8 cellular contexts compared by ENCODE assay signal in genomic region chr3:38834110-38834509, GRCh38. TPM values are rescaled to one million over a fixed set of nuclear protein-coding genes. Genes with fewer than 3 reads are reported as not detected.
DNase-seq lines count a peak whose midpoint lies in the region; ATAC-seq and TF ChIP-seq lines count a peak whose summit lies in the region.

No MANE protein-coding gene starts in this region.

- peak overlapping the region; percentile 6 to 83 (median 51); a peak in 17 of 22 replicates for H3K4me2 ChIP-seq in BLaER1 treated with 17β-estradiol and CSF1 and Interleukin-3, amounts not matched to agents 10 nM and 100 nM

- no peak overlapping the region for H3K4me3 Mint-ChIP-seq in type B pancreatic cell

- no peaks in the 10 kb centered on the region for H3K9me3 ChIP-seq in BLaER1 treated with 17β-estradiol and CSF1 and Interleukin-3, amounts not matched to agents 10 nM and 100 nM (replicated peaks in 1 of 11)
- no peaks in the 10 kb centered on the region for H3K9me3 ChIP-seq in vagina

- no peaks in the 10 kb centered on the region for H4K20me1 ChIP-seq in BLaER1 treated with 17β-estradiol and CSF1 and Interleukin-3, amounts not matched to agents 10 nM and 100 nM

- peak overlapping the region in 5 of 11 experiments; percentile 7 to 70 (median 43); a peak in 6 of 22 replicates for H3K27ac ChIP-seq in BLaER1 treated with 17β-estradiol and CSF1 and Interleukin-3, amounts not matched to agents 10 nM and 100 nM
- no peak overlapping the region for H3K27ac ChIP-seq in vagina

- no peaks in the 10 kb centered on the region for H3K36me3 ChIP-seq in BLaER1 treated with 17β-estradiol and CSF1 and Interleukin-3, amounts not matched to agents 10 nM and 100 nM
- H3K36me3 ChIP-seq in vagina = no peaks in the 10 kb centered on the region

- H3K27ac Mint-ChIP-seq in type B pancreatic cell = no peak overlapping the region

- peak; percentile 68 for ATAC-seq in Right ventricle myocardium superior (ENCODE audit: poor library complexity)

- H3K4me1 ChIP-seq in BLaER1 treated with 17β-estradiol and CSF1 and Interleukin-3, amounts not matched to agents 10 nM and 100 nM = peaks cover 7 to 31% (median 17%) of the 10 kb centered on the region in 10 experiments
- H3K4me1 ChIP-seq in vagina = peaks cover 12% of the 10 kb centered on the region

- TF ChIP-seq CTCF in vagina (IDR thresholded peaks at IDR 0.05) (no peak), GM13977 (IDR thresholded peaks at IDR 0.05; ENCODE audit: extremely low read depth, insufficient read depth, missing control alignments) (no peak), type B pancreatic cell (conservative IDR thresholded peaks at IDR 0.05) (no peak)

- intact Hi-C loops in Right ventricle myocardium superior (cut with DNase I) (no loop called here), vagina (cut with DNase I) (no loop called here)

- no peaks in the 10 kb centered on the region for H3K36me3 Mint-ChIP-seq in type B pancreatic cell

- H3K27me3 Mint-ChIP-seq in type B pancreatic cell = peaks cover 21% of the 10 kb centered on the region

- TF ChIP-seq POLR2A in vagina (IDR thresholded peaks at IDR 0.05) = no peak

- no peaks in the 10 kb centered on the region for H3K27me3 ChIP-seq in BLaER1 treated with 17β-estradiol and CSF1 and Interleukin-3, amounts not matched to agents 10 nM and 100 nM
- no peaks in the 10 kb centered on the region for H3K27me3 ChIP-seq in vagina

- H3K4me1 Mint-ChIP-seq in type B pancreatic cell (ENCODE audit: unreplicated experiment) = peaks cover 13% of the 10 kb centered on the region

- DNase-seq in HT-29 (ENCODE audit: low spot score) (peak; percentile 14), Right ventricle myocardium superior (peak; percentile 79), smooth muscle cell of the brain vasculature (ENCODE audit: low read depth, low spot score) (peak; percentile 83), vagina (ENCODE audit: extremely low spot score in 2 of 2) (no peak), GM13977 (ENCODE audit: low spot score) (no peak), type B pancreatic cell (ENCODE audit: extremely low spot score, unreplicated experiment) (no peak)
- peak; percentile 58 for DNase-seq in activated CD4-positive, CD25-positive, alpha-beta regulatory T cell treated with anti-CD3 and anti-CD28 coated beads, Interleukin-2, amount 50 U/mL, for 72 hours

- in situ Hi-C loops in GM13977 (cut with MboI; ENCODE audit: low pct_unique_long_range_greater_than_20kb, low sequenced_read_pairs, unreplicated experiment) = no loop called here

- peak overlapping the region in 1 of 11 experiments; percentile 45; a peak in 2 of 22 replicates for H3K9ac ChIP-seq in BLaER1 treated with 17β-estradiol and CSF1 and Interleukin-3, amounts not matched to agents 10 nM and 100 nM

- no peak overlapping the region for H3K4me3 ChIP-seq in BLaER1 treated with 17β-estradiol and CSF1 and Interleukin-3, amounts not matched to agents 10 nM and 100 nM
- H3K4me3 ChIP-seq in vagina = no peak overlapping the region

- H3K9me3 Mint-ChIP-seq in type B pancreatic cell = no peaks in the 10 kb centered on the region

RNA-seq across cellular contexts. Expression of gene SCN10A, which starts 18.1 kb away (rescaled TPM):
- total RNA-seq in HT-29 (2014; rRNA removed; shearing (Covaris generic)) = not detected in 2 replicates
- total RNA-seq in Right ventricle myocardium superior (0.08 TPM), vagina (not detected), type B pancreatic cell (ENCODE audit: low replicate concordance) (not detected in 2 replicates)

Comparison
In these comparisons a context has a peak if more than half of its experiments do, and no peak if none do; other contexts are left out.
1. DNase-seq: peak in HT-29 (single experiment), activated CD4-positive, CD25-positive, alpha-beta regulatory T cell treated with anti-CD3 and anti-CD28 coated beads, Interleukin-2, amount 50 U/mL, for 72 hours (single experiment), Right ventricle myocardium superior (single experiment) and smooth muscle cell of the brain vasculature (single experiment); none in vagina (0 of 2), GM13977 (single experiment) and type B pancreatic cell (single experiment).